14 cellular contexts compared by ENCODE assay signal in the genomic region with DNA sequence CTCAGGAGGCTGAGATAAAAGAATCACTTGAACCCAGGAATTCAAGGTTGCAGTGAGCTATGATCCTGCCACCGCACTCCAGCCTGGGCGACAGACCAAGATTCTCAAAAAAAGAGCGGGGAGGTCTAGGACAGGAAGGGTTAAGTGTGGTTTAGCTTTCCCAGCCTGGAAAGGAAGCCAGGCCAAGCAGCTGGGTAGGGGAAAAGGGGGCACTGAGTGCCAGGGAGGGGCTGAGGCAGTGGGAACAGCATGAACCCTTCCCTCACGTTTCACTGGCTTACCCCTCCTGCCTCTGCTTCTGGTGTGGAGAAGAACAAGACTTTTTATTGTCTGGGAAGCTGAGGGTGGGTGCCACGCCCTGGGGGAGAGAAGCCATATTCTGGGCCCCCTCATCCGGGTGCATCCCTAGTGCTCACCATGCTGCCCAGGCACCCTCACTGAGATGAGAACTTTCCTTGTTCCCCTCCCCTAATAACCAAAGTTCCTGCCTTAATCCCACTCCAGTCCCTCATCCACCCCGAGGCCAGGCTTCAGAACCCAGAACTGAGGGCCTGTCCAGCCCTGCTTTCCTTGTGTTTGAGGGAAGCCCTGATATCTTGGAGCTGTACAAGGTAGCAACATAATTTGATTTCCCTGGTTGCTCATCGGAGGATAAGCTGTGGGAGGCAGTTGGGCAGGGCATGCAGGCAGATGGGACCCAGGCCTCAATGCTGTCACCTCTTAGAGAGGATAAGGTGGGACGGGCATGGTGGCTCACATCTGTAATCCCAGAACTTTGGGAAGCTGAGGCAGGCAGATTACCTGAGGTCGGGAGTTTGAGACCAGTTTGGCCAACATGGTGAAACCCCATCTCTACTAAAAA. TPM values are rescaled to one million over a fixed set of nuclear protein-coding genes. Genes with fewer than 3 reads are reported as not detected.
DNase-seq lines count a peak whose midpoint lies in the region; ATAC-seq, FAIRE-seq and TF ChIP-seq lines count a peak whose summit lies in the region.
"Had no signal": no experiment of that assay in that cellular context is flagged by ENCODE, and none has a peak within 500 bp of the region (broad histone marks: within the 10 kb centered on the region; RNA-seq: fewer than 3 reads in every experiment).

No MANE protein-coding gene starts in this region.

- DNase-seq in activated T-cell treated with anti-CD3 and anti-CD28 coated beads, Interleukin-2, amount 50 U/mL, for 24 hours, result no peak
- DNase-seq in activated T-cell treated with anti-CD3 and anti-CD28 coated beads, Interleukin-2, amount 50 U/mL, for 72 hours, result no peak
- DNase-seq in breast epithelium (ENCODE audit: low spot score in 2 of 2) (no peak), thoracic aorta (ENCODE audit: low spot score) (no peak), pancreas (no peak), DMS 273 (lab: John Stamatoyannopoulos, UW; ENCODE audit: unreplicated experiment) (no peak)
- DNase-seq: ACHN; activated CD8-positive, alpha-beta memory T cell treated with anti-CD3 and anti-CD28 coated beads, Interleukin-2, amount 50 U/mL, for 48 hours; kidney; NCI-H1105; NCI-H774 had no signal

- H3K27ac ChIP-seq in breast epithelium, result peak overlapping the region; percentile 80 to 98
- peak overlapping the region; percentile 44 for H3K27ac ChIP-seq in muscle layer of colon (ENCODE audit: low read depth, low read length)
- peak overlapping the region; percentile 98 to 99 for H3K27ac ChIP-seq in thoracic aorta
- H3K27ac ChIP-seq in pancreas, result no peak overlapping the region

- TF ChIP-seq POLR2A in breast epithelium (IDR thresholded peaks at IDR 0.05), result no peak

- FAIRE-seq in pancreas (lab: Jason Lieb, UNC), result no peak
- FAIRE-seq: kidney had no signal

- peaks cover 50% of the 10 kb centered on the region for H3K4me1 Mint-ChIP-seq in activated T-cell treated with anti-CD3 and anti-CD28 coated beads, Interleukin-2, amount 50 U/mL, for 24 hours (ENCODE audit: low read depth)
- peaks cover 46% of the 10 kb centered on the region for H3K4me1 Mint-ChIP-seq in activated T-cell treated with anti-CD3 and anti-CD28 coated beads, Interleukin-2, amount 50 U/mL, for 72 hours (ENCODE audit: low read depth)

- H3K27ac Mint-ChIP-seq in activated T-cell treated with anti-CD3 and anti-CD28 coated beads, Interleukin-2, amount 50 U/mL, for 24 hours, result peak overlapping the region; percentile 14
- H3K27ac Mint-ChIP-seq in activated T-cell treated with anti-CD3 and anti-CD28 coated beads, Interleukin-2, amount 50 U/mL, for 72 hours, result no peak overlapping the region
- H3K27ac Mint-ChIP-seq: progenitor cell of endocrine pancreas had no signal

- no peak overlapping the region for H3K9ac ChIP-seq in muscle layer of colon (ENCODE audit: low read length)

- H3K9me3 Mint-ChIP-seq in activated T-cell treated with anti-CD3 and anti-CD28 coated beads, Interleukin-2, amount 50 U/mL, for 24 hours, result no peaks in the 10 kb centered on the region
- H3K9me3 Mint-ChIP-seq in activated T-cell treated with anti-CD3 and anti-CD28 coated beads, Interleukin-2, amount 50 U/mL, for 72 hours, result no peaks in the 10 kb centered on the region

- no peak overlapping the region for H3K4me3 ChIP-seq in breast epithelium
- no peak overlapping the region for H3K4me3 ChIP-seq in muscle layer of colon (ENCODE audit: low read depth in 1 of 2, low read length in 2 of 2)
- no peak overlapping the region for H3K4me3 ChIP-seq in thoracic aorta
- H3K4me3 ChIP-seq in pancreas, result no peak overlapping the region

- H3K4me3 Mint-ChIP-seq in activated T-cell treated with anti-CD3 and anti-CD28 coated beads, Interleukin-2, amount 50 U/mL, for 24 hours, result no peak overlapping the region
- no peak overlapping the region for H3K4me3 Mint-ChIP-seq in activated T-cell treated with anti-CD3 and anti-CD28 coated beads, Interleukin-2, amount 50 U/mL, for 72 hours

- H3K27me3 Mint-ChIP-seq in activated T-cell treated with anti-CD3 and anti-CD28 coated beads, Interleukin-2, amount 50 U/mL, for 24 hours, result peaks cover 7% of the 10 kb centered on the region
- peaks cover 20% of the 10 kb centered on the region for H3K27me3 Mint-ChIP-seq in activated T-cell treated with anti-CD3 and anti-CD28 coated beads, Interleukin-2, amount 50 U/mL, for 72 hours (ENCODE audit: low read depth)

- H3K36me3 Mint-ChIP-seq in activated T-cell treated with anti-CD3 and anti-CD28 coated beads, Interleukin-2, amount 50 U/mL, for 24 hours (ENCODE audit: low read depth), result peaks cover 26% of the 10 kb centered on the region
- H3K36me3 Mint-ChIP-seq in activated T-cell treated with anti-CD3 and anti-CD28 coated beads, Interleukin-2, amount 50 U/mL, for 72 hours (ENCODE audit: insufficient read depth in 2 of 2), result peaks cover 8 to 14% of the 10 kb centered on the region in 2 donors

- H3K27me3 ChIP-seq in breast epithelium (no peaks in the 10 kb centered on the region), muscle layer of colon (ENCODE audit: control insufficient read depth in 1 of 2, insufficient read depth in 2 of 2, low read length in 2 of 2) (no peaks in the 10 kb centered on the region), thoracic aorta (replicated peaks; ENCODE audit: insufficient read depth) (no peaks in the 10 kb centered on the region), pancreas (no peaks in the 10 kb centered on the region)

- WGBS in pancreas, 2 donors, result 64 to 65% methylated on average over 10 of the region's 10 CpGs

- ATAC-seq in activated T-cell treated with anti-CD3 and anti-CD28 coated beads, Interleukin-2, amount 50 U/mL, for 72 hours (replicated peaks in 1 of 2), result no peak
- no peak for ATAC-seq in thoracic aorta (ENCODE audit: insufficient number of reproducible peaks, low FRiP score, low read depth)
- ATAC-seq in pancreas, result no peak
- no peak for ATAC-seq in GM18870 (IDR thresholded peaks at IDR 0.05; ENCODE audit: unreplicated experiment)

- H3K4me1 ChIP-seq in breast epithelium (peaks cover 0 to 9% of the 10 kb centered on the region in 2 donors), muscle layer of colon (ENCODE audit: insufficient read depth, low read length) (peaks cover 21% of the 10 kb centered on the region), thoracic aorta (ENCODE audit: control insufficient read depth in 1 of 2, low read depth in 2 of 2) (peaks cover 6 to 23% of the 10 kb centered on the region in 2 donors), pancreas (peaks cover 7 to 20% (median 9%) of the 10 kb centered on the region in 3 donors)

- H3K9me3 ChIP-seq in breast epithelium (no peaks in the 10 kb centered on the region), muscle layer of colon (ENCODE audit: low read length) (no peaks in the 10 kb centered on the region), thoracic aorta (no peaks in the 10 kb centered on the region), pancreas (no peaks in the 10 kb centered on the region)

- H3K36me3 ChIP-seq in breast epithelium (no peaks in the 10 kb centered on the region), muscle layer of colon (ENCODE audit: insufficient read depth, low read length) (no peaks in the 10 kb centered on the region), thoracic aorta (no peaks in the 10 kb centered on the region), pancreas (no peaks in the 10 kb centered on the region)

- TF ChIP-seq CTCF in breast epithelium (IDR thresholded peaks at IDR 0.05), result no peak
- no peak for TF ChIP-seq CTCF in thoracic aorta (IDR thresholded peaks at IDR 0.05)
- TF ChIP-seq CTCF in pancreas (IDR thresholded peaks at IDR 0.05), result no peak

- intact Hi-C loops in breast epithelium (cut with DNase I; ENCODE audit: low total_unique reads), result no loop called here
- intact Hi-C loops in pancreas (cut with DNase I), result no loop called here

RNA-seq across cellular contexts. Expression of a gene that starts 2.0 kb away (rescaled TPM):
- total RNA-seq in activated T-cell treated with anti-CD3 and anti-CD28 coated beads, Interleukin-2, amount 50 U/mL, for 72 hours, result 100 to 1,000 TPM; 125 to 159 TPM
- total RNA-seq in breast epithelium (100 to 1,000 TPM; 292 to 367 (median 319) TPM), thoracic aorta (100 to 1,000 TPM; 740 to 804 TPM), pancreas (100 to 1,000 TPM in 3 of 6 donors, 10 to 100 TPM in 3; 59.4 to 119 (median 92.7) TPM)
- polyA plus RNA-seq in pancreas, result 100 to 1,000 TPM in 1 of 2 donors, 10 to 100 TPM in 1; 96.7 to 111 TPM

RNA-seq across cellular contexts. Expression of a gene that starts 30.2 kb away (rescaled TPM):
- total RNA-seq in activated T-cell treated with anti-CD3 and anti-CD28 coated beads, Interleukin-2, amount 50 U/mL, for 72 hours, result under 1 TPM; 0.31 to 0.97 TPM
- total RNA-seq in breast epithelium (1 to 10 TPM in 2 of 3 donors, under 1 TPM in 1; 0.32 to 1.3 (median 1.3) TPM), thoracic aorta (under 1 TPM in 1 of 2 donors, not detected in 1; 0.42 TPM), pancreas (1 to 10 TPM in 2 of 6 donors, under 1 TPM in 4; 0.12 to 3.1 (median 0.65) TPM)
- polyA plus RNA-seq in pancreas, result under 1 TPM; 0.19 to 0.76 TPM

RNA-seq across cellular contexts. Expression of a gene that starts 40.9 kb away (rescaled TPM):
- total RNA-seq in activated T-cell treated with anti-CD3 and anti-CD28 coated beads, Interleukin-2, amount 50 U/mL, for 72 hours, result 10 to 100 TPM; 63.7 to 80.3 TPM
- total RNA-seq in breast epithelium (10 to 100 TPM in 1 of 3 donors, 1 to 10 TPM in 2; 1.4 to 21.5 (median 9.2) TPM), thoracic aorta (10 to 100 TPM; 12.7 to 15.8 TPM), pancreas (1 to 10 TPM; 2.6 to 7.0 (median 4.5) TPM)
- polyA plus RNA-seq in pancreas, result 1 to 10 TPM; 4.4 to 5.4 TPM

RNA-seq across cellular contexts. Expression of a gene that starts 51.5 kb away (rescaled TPM):
- under 1 TPM; 0.53 to 0.95 TPM for total RNA-seq in activated T-cell treated with anti-CD3 and anti-CD28 coated beads, Interleukin-2, amount 50 U/mL, for 72 hours
- 10 to 100 TPM in 2 of 3 donors, not detected in 1; 40.3 to 68.6 TPM for total RNA-seq in breast epithelium
- total RNA-seq in thoracic aorta, result not detected
- total RNA-seq in pancreas, result 10 to 100 TPM; 29.0 to 51.1 (median 34.6) TPM
- polyA plus RNA-seq in pancreas, result 10 to 100 TPM; 56.3 to 81.6 TPM

RNA-seq across cellular contexts. Expression of a gene that starts 57.9 kb away (rescaled TPM):
- total RNA-seq in activated T-cell treated with anti-CD3 and anti-CD28 coated beads, Interleukin-2, amount 50 U/mL, for 72 hours, result 10 to 100 TPM; 58.7 to 61.8 TPM
- total RNA-seq in breast epithelium (10 to 100 TPM; 60.7 to 75.5 (median 69.8) TPM), thoracic aorta (10 to 100 TPM; 26.4 to 37.0 TPM), pancreas (10 to 100 TPM; 31.7 to 40.1 (median 32.1) TPM)
- 10 to 100 TPM; 59.4 to 60.1 TPM for polyA plus RNA-seq in pancreas

Comparison
In these comparisons a context has a peak if more than half of its experiments do, and no peak if none do; other contexts are left out.
1. H3K27ac ChIP-seq: peak in breast epithelium (2 of 2), muscle layer of colon (single experiment) and thoracic aorta (2 of 2); none in pancreas (0 of 4).